Comparison of ENCODE assay signal across 16 cellular contexts in genomic region chr1:243945727-243946126, GRCh38.
DNase-seq lines count a peak whose midpoint lies in the region; ATAC-seq, FAIRE-seq and TF ChIP-seq lines count a peak whose summit lies in the region.
"Had no signal": no experiment of that assay in that cellular context is flagged by ENCODE, and none has a peak within 500 bp of the region (broad histone marks: within the 10 kb centered on the region; RNA-seq: fewer than 3 reads in every experiment).

No MANE protein-coding gene starts in this region.

- H4K12ac ChIP-seq in trophoblast cell (ENCODE audit: low read depth, low read length) = no peak overlapping the region

- no peaks in the 10 kb centered on the region for H3K9me3 ChIP-seq in T-helper 17 cell (ENCODE audit: control insufficient read depth, low read length, poor library complexity, severe bottlenecking)
- H3K9me3 ChIP-seq in H1 (ENCODE audit: insufficient read depth in 2 of 2, low read depth in 1 of 2, low read length in 1 of 2) = no peaks in the 10 kb centered on the region
- no peaks in the 10 kb centered on the region for H3K9me3 ChIP-seq in trophoblast cell (ENCODE audit: insufficient read depth, low read depth, low read length)
- H3K9me3 ChIP-seq in endodermal cell (ENCODE audit: control insufficient read depth, low read length) = no peaks in the 10 kb centered on the region
- H3K9me3 ChIP-seq: BLaER1 had no signal

- H4K91ac ChIP-seq in H1 (replicated peaks; ENCODE audit: insufficient read length, low read length) (no peak overlapping the region), trophoblast cell (ENCODE audit: low read depth, low read length) (peak overlapping the region; percentile 13)

- H3K18ac ChIP-seq in H1 (ENCODE audit: extremely low read depth, low read length) = no peak overlapping the region
- H3K18ac ChIP-seq in trophoblast cell (ENCODE audit: low read length) = no peak overlapping the region

- no peak overlapping the region for H4K5ac ChIP-seq in H1 (ENCODE audit: insufficient read length, low read depth, low read length)

- H2BK15ac ChIP-seq in H1 (ENCODE audit: low read length) = no peak overlapping the region

- FAIRE-seq in H1 (lab: Jason Lieb, UNC) = no peak
- FAIRE-seq: A204.1 had no signal

- peaks cover 13% of the 10 kb centered on the region for H3K4me1 Mint-ChIP-seq in T-helper 17 cell
- peaks cover 13% of the 10 kb centered on the region for H3K4me1 Mint-ChIP-seq in glutamatergic neuron (ENCODE audit: low read depth, unreplicated experiment)
- peaks cover 4% of the 10 kb centered on the region for H3K4me1 Mint-ChIP-seq in endodermal cell
- H3K4me1 Mint-ChIP-seq in HFFc6 (ENCODE audit: low read depth) = peaks cover 33% of the 10 kb centered on the region
- H3K4me1 Mint-ChIP-seq: CD14-positive monocyte had no signal

- DNase-seq in T-helper 17 cell (no peak), H1 (ENCODE audit: low read depth in 1 of 2, low spot score in 2 of 2) (peak in 1 of 2 experiments; percentile 27), glutamatergic neuron (no peak), trophoblast cell (no peak), endodermal cell (no peak), HFFc6 (no peak), mucosa of gallbladder (ENCODE audit: low spot score) (no peak)
- DNase-seq: Calu3; CD4-positive, alpha-beta memory T cell; DMS79 treated with DMSO at 0.1 percent for 48 hours; GF-D8; HCEC 1CT; KG1 had no signal

- H3K79me2 ChIP-seq in H1 (ENCODE audit: control insufficient read depth in 1 of 2, insufficient read depth in 2 of 2, low read length in 2 of 2) (no peaks in the 10 kb centered on the region), trophoblast cell (ENCODE audit: control insufficient read depth, insufficient read depth, low read length, poor library complexity) (no peaks in the 10 kb centered on the region)

- H3K27me3 ChIP-seq in H1 (replicated peaks in 1 of 4; ENCODE audit: control insufficient read depth in 3 of 4, extremely low read depth in 1 of 4, insufficient read depth in 3 of 4, low read length in 3 of 4) (peaks cover 0 to 20% (median 16%) of the 10 kb centered on the region in 4 experiments; a peak in 5 of 7 replicates), trophoblast cell (ENCODE audit: insufficient read depth, low read length) (no peaks in the 10 kb centered on the region), endodermal cell (ENCODE audit: control insufficient read depth, insufficient read depth, low read length, poor library complexity, severe bottlenecking) (peaks cover 8% of the 10 kb centered on the region)
- H3K27me3 ChIP-seq: BLaER1 had no signal

- H2AK5ac ChIP-seq in H1 (ENCODE audit: low read depth, low read length) (no peak overlapping the region), trophoblast cell (ENCODE audit: low read length) (no peak overlapping the region)

- H2BK12ac ChIP-seq in H1 (ENCODE audit: low read depth, low read length) = no peak overlapping the region
- H2BK12ac ChIP-seq in trophoblast cell (ENCODE audit: low read length) = peak overlapping the region; percentile 46

- H3K4me3 Mint-ChIP-seq in T-helper 17 cell = no peak overlapping the region
- no peak overlapping the region for H3K4me3 Mint-ChIP-seq in glutamatergic neuron (ENCODE audit: unreplicated experiment)
- no peak overlapping the region for H3K4me3 Mint-ChIP-seq in endodermal cell
- H3K4me3 Mint-ChIP-seq in HFFc6 = no peak overlapping the region
- H3K4me3 Mint-ChIP-seq: CD14-positive monocyte; CD4-positive, alpha-beta memory T cell had no signal

- H3K23me2 ChIP-seq in H1 (ENCODE audit: low read depth, low read length) = no peaks in the 10 kb centered on the region; the same call in 1 of the 2 replicates

- H3K23ac ChIP-seq in H1 (ENCODE audit: insufficient read length) = no peak overlapping the region
- H3K23ac ChIP-seq in trophoblast cell (ENCODE audit: low read length) = no peak overlapping the region

- H3K14ac ChIP-seq in H1 (ENCODE audit: insufficient read length) (no peak overlapping the region), trophoblast cell (ENCODE audit: low read length) (peak overlapping the region; percentile 8)

- no peak overlapping the region for H3K4me2 ChIP-seq in H1 (ENCODE audit: insufficient read depth in 1 of 2, low read depth in 2 of 2, low read length in 2 of 2)
- no peak overlapping the region for H3K4me2 ChIP-seq in trophoblast cell (ENCODE audit: low read length)
- H3K4me2 ChIP-seq: BLaER1 had no signal

- no peaks in the 10 kb centered on the region for H4K20me1 ChIP-seq in H1 (replicated peaks in 1 of 2; ENCODE audit: control insufficient read depth in 1 of 2, insufficient read depth in 2 of 2, low read length in 2 of 2)
- H4K20me1 ChIP-seq: BLaER1 had no signal

- H3K9ac ChIP-seq in H1 (replicated peaks in 1 of 4; ENCODE audit: extremely low read depth in 1 of 4, low read depth in 3 of 4, low read length in 3 of 4) (no peak overlapping the region), trophoblast cell (ENCODE audit: low read length) (no peak overlapping the region), endodermal cell (ENCODE audit: extremely low read depth, low read length, poor library complexity, severe bottlenecking) (no peak overlapping the region)
- H3K9ac ChIP-seq: BLaER1 had no signal

- no peak for TF ChIP-seq RAD21 in H1 (IDR thresholded peaks at IDR 0.05 in 1 of 2, conservative IDR thresholded peaks at IDR 0.05 in 1 of 2; ENCODE audit: low read depth in 2 of 2, low read length in 2 of 2)

- 84% methylated on average over 5 of the region's 5 CpGs; no CpG with 5 or more reads in 1 of the 2 experiments for WGBS in H1 (ENCODE audit: extremely low coverage in 1 of 2, insufficient coverage in 1 of 2, insufficient read length in 1 of 2, insufficient replicate concordance in 2 of 2, low coverage in 1 of 2, low lambda C conversion rate in 2 of 2, missing lambda C conversion rate in 1 of 2), 2 experiments
- WGBS in trophoblast cell (ENCODE audit: extremely low coverage, insufficient coverage, insufficient read length) = no CpG with 5 or more reads among the region's 5 CpGs
- 91 to 93% methylated on average over 2 to 5 of the region's 5 CpGs for WGBS in endodermal cell (ENCODE audit: insufficient coverage in 1 of 2, insufficient read length in 1 of 2), 2 experiments

- CTCF ChIA-PET in H1 (lab: Charles Lee; ENCODE audit: partially characterized antibody) = interaction anchor here (0.6 to 3.8 kb wide), 19 partner anchors 10 to 603 kb away, joined by 3 to 21 read pairs (median 3); no protein-coding TSS in a partner anchor

- H3K27ac ChIP-seq in H1 (ENCODE audit: low read depth, low read length) (no peak overlapping the region), trophoblast cell (ENCODE audit: low read depth, low read length) (no peak overlapping the region), endodermal cell (ENCODE audit: low read depth, low read length) (no peak overlapping the region)
- H3K27ac ChIP-seq: BLaER1 had no signal

- H3K36me3 Mint-ChIP-seq in T-helper 17 cell (ENCODE audit: low read depth) (no peaks in the 10 kb centered on the region), glutamatergic neuron (ENCODE audit: unreplicated experiment) (no peaks in the 10 kb centered on the region), endodermal cell (ENCODE audit: low read depth) (no peaks in the 10 kb centered on the region), HFFc6 (ENCODE audit: low read depth) (no peaks in the 10 kb centered on the region)
- H3K36me3 Mint-ChIP-seq: CD14-positive monocyte; CD4-positive, alpha-beta memory T cell had no signal

- peak overlapping the region; percentile 24 for H3K27ac Mint-ChIP-seq in T-helper 17 cell
- peak overlapping the region; percentile 12 for H3K27ac Mint-ChIP-seq in glutamatergic neuron (ENCODE audit: unreplicated experiment)
- H3K27ac Mint-ChIP-seq in endodermal cell = no peak overlapping the region
- H3K27ac Mint-ChIP-seq in HFFc6 = no peak overlapping the region
- H3K27ac Mint-ChIP-seq: CD4-positive, alpha-beta memory T cell had no signal

- no peaks in the 10 kb centered on the region for H3K36me3 ChIP-seq in H1 (ENCODE audit: control insufficient read depth in 2 of 4, insufficient read depth in 4 of 4, low read length in 3 of 4)
- no peaks in the 10 kb centered on the region for H3K36me3 ChIP-seq in trophoblast cell (ENCODE audit: control insufficient read depth in 1 of 2, insufficient read depth in 2 of 2, low read length in 2 of 2)
- H3K36me3 ChIP-seq in endodermal cell (ENCODE audit: control insufficient read depth, insufficient read depth, low read length) = no peaks in the 10 kb centered on the region
- H3K36me3 ChIP-seq: BLaER1 had no signal

- POLR2A ChIA-PET in H1 (lab: Charles Lee; ENCODE audit: partially characterized antibody) = no interaction called here

- TF ChIP-seq EP300 in H1 (IDR thresholded peaks at IDR 0.05; ENCODE audit: borderline replicate concordance in 1 of 2, low read depth in 2 of 2, low read length in 2 of 2) = no peak

- H2AFZ ChIP-seq in H1 (ENCODE audit: low read length) (no peak overlapping the region), trophoblast cell (ENCODE audit: insufficient read depth, low read length, poor library complexity) (no peak overlapping the region)

- H3K4me3 ChIP-seq in H1 (ENCODE audit: extremely low read depth in 1 of 4, insufficient read depth in 2 of 4, low read depth in 3 of 4, low read length in 4 of 4) = no peak overlapping the region
- H3K4me3 ChIP-seq in trophoblast cell (ENCODE audit: low read depth, low read length) = no peak overlapping the region
- H3K4me3 ChIP-seq in endodermal cell (ENCODE audit: low read length) = no peak overlapping the region
- H3K4me3 ChIP-seq: BLaER1 had no signal

- no peaks in the 10 kb centered on the region for H3K79me1 ChIP-seq in H1 (ENCODE audit: low read depth, low read length)
- peaks cover 8% of the 10 kb centered on the region for H3K79me1 ChIP-seq in trophoblast cell (ENCODE audit: low read length)

- TF ChIP-seq POLR2A in H1 (IDR thresholded peaks at IDR 0.05; ENCODE audit: control extremely low read depth in 1 of 2, low read depth in 2 of 2, low read length in 2 of 2) = no peak

- peaks cover 23% of the 10 kb centered on the region for H3K27me3 Mint-ChIP-seq in T-helper 17 cell
- no peaks in the 10 kb centered on the region for H3K27me3 Mint-ChIP-seq in glutamatergic neuron (ENCODE audit: unreplicated experiment)
- peaks cover 29% of the 10 kb centered on the region for H3K27me3 Mint-ChIP-seq in endodermal cell (ENCODE audit: insufficient read depth)
- H3K27me3 Mint-ChIP-seq in HFFc6 (ENCODE audit: insufficient read depth) = no peaks in the 10 kb centered on the region; the same call in 1 of the 2 replicates

- 0 out of 2 replicates have a peak overlapping the region, but pooled peaks have one; percentile 13 for H2BK20ac ChIP-seq in H1 (ENCODE audit: low read length)

- H3K9me3 Mint-ChIP-seq in glutamatergic neuron (ENCODE audit: unreplicated experiment) (peaks cover 10% of the 10 kb centered on the region), endodermal cell (no peaks in the 10 kb centered on the region), HFFc6 (no peaks in the 10 kb centered on the region)
- H3K9me3 Mint-ChIP-seq: CD4-positive, alpha-beta memory T cell had no signal

- peaks cover 3 to 10% (median 5%) of the 10 kb centered on the region in 4 experiments for H3K4me1 ChIP-seq in H1 (replicated peaks in 1 of 4; ENCODE audit: control insufficient read depth in 3 of 4, insufficient read depth in 4 of 4, low read length in 3 of 4)
- peaks cover 10 to 12% of the 10 kb centered on the region in 2 experiments for H3K4me1 ChIP-seq in trophoblast cell (ENCODE audit: control insufficient read depth in 1 of 2, insufficient read depth in 2 of 2, low read length in 2 of 2)
- no peaks in the 10 kb centered on the region for H3K4me1 ChIP-seq in endodermal cell (ENCODE audit: control insufficient read depth, insufficient read depth, low read length)
- H3K4me1 ChIP-seq: BLaER1 had no signal

- no peak overlapping the region for H3K56ac ChIP-seq in H1 (replicated peaks; ENCODE audit: insufficient read length, low read depth, low read length)

- no peak for ATAC-seq in T-helper 17 cell

- H3K4ac ChIP-seq in H1 (replicated peaks; ENCODE audit: insufficient read length, low read depth, low read length) = no peak overlapping the region
- H3K4ac ChIP-seq in trophoblast cell (ENCODE audit: low read depth, low read length) = no peak overlapping the region

- H2BK5ac ChIP-seq in H1 (ENCODE audit: low read depth, low read length) (no peak overlapping the region), trophoblast cell (ENCODE audit: low read depth, low read length, poor library complexity) (no peak overlapping the region)

- TF ChIP-seq CTCF in H1 (IDR thresholded peaks at IDR 0.05; ENCODE audit: control extremely low read depth in 1 of 3, insufficient read depth in 1 of 3, low read depth in 1 of 3, low read length in 3 of 3) (no peak), glutamatergic neuron (IDR thresholded peaks at IDR 0.05; ENCODE audit: partially characterized antibody, unreplicated experiment) (no peak), endodermal cell (conservative IDR thresholded peaks at IDR 0.05) (no peak), HFFc6 (IDR thresholded peaks at IDR 0.05) (no peak)

- H4K8ac ChIP-seq in H1 (ENCODE audit: extremely low read depth, insufficient read depth, low read length) (no peak overlapping the region), trophoblast cell (ENCODE audit: low read depth, low read length) (no peak overlapping the region)

- H2BK120ac ChIP-seq in H1 (replicated peaks; ENCODE audit: low read depth, low read length) = no peak overlapping the region
- H2BK120ac ChIP-seq in trophoblast cell (ENCODE audit: insufficient read depth, low read length, poor library complexity) = no peak overlapping the region

Comparison
In these comparisons a context has a peak if more than half of its experiments do, and no peak if none do; other contexts are left out.
1. H3K27ac Mint-ChIP-seq: peak in T-helper 17 cell (single experiment) and glutamatergic neuron (single experiment); none in endodermal cell (single experiment) and HFFc6 (single experiment).